In genomic region chr3:141305436-141305835, GRCh38 we compare ENCODE assay signal across 9 cellular contexts.
DNase-seq lines count a peak whose midpoint lies in the region; ATAC-seq and TF ChIP-seq lines count a peak whose summit lies in the region.
"Had no signal": no experiment of that assay in that cellular context is flagged by ENCODE, and none has a peak within 500 bp of the region (broad histone marks: within the 10 kb centered on the region; RNA-seq: fewer than 3 reads in every experiment).

No MANE protein-coding gene starts in this region.

- H3K27ac ChIP-seq in PC-3 (ENCODE audit: low read length) (no peak overlapping the region), smooth muscle cell (ENCODE audit: low read depth) (no peak overlapping the region)

- H3K4me1 ChIP-seq in PC-3 (ENCODE audit: insufficient read depth, low read length), result peaks cover 4% of the 10 kb centered on the region; the same call in 1 of the 2 replicates
- no peaks in the 10 kb centered on the region for H3K4me1 ChIP-seq in smooth muscle cell (ENCODE audit: low read depth)

- DNase-seq in AG20443 (ENCODE audit: low spot score) (peak; percentile 35), GM12864 (ENCODE audit: low read depth) (no peak), PC-3 (peak; percentile 37), foreskin melanocyte (peak; percentile 53), smooth muscle cell (lab: John Stamatoyannopoulos, UW; ENCODE audit: unreplicated experiment) (no peak)
- DNase-seq: NCI-H510A had no signal

- POLR2A ChIA-PET in PC-3 (lab: Charles Lee; ENCODE audit: unreplicated experiment), result no interaction called here

- H2AFZ ChIP-seq in PC-3 (ENCODE audit: low read length) (no peak overlapping the region), smooth muscle cell (ENCODE audit: low read depth) (no peak overlapping the region)

- ATAC-seq in PC-3, result peak; percentile 15; the same call in 1 of the 2 replicates
- ATAC-seq in GM19023 (IDR thresholded peaks at IDR 0.05; ENCODE audit: unreplicated experiment), result no peak
- no peak for ATAC-seq in HG03135 (IDR thresholded peaks at IDR 0.05; ENCODE audit: unreplicated experiment)
- ATAC-seq in GM21447 (IDR thresholded peaks at IDR 0.05; ENCODE audit: unreplicated experiment), result no peak

- CTCF ChIA-PET in PC-3 (lab: Charles Lee), result interaction anchor here (0.6 to 1.3 kb wide), 3 partner anchors 40 to 221 kb away, joined by 3 to 7 read pairs (median 4); no protein-coding TSS in a partner anchor

- H3K27me3 ChIP-seq in PC-3 (ENCODE audit: low read length) (no peaks in the 10 kb centered on the region), smooth muscle cell (ENCODE audit: low read depth) (no peaks in the 10 kb centered on the region)

- H4K20me1 ChIP-seq in PC-3 (ENCODE audit: low read length), result no peaks in the 10 kb centered on the region
- no peaks in the 10 kb centered on the region for H4K20me1 ChIP-seq in smooth muscle cell (ENCODE audit: low read depth)

- TF ChIP-seq CTCF in GM12864 (IDR thresholded peaks at IDR 0.05; ENCODE audit: low read depth, low read length, missing control alignments) (peak; percentile 25), PC-3 (conservative IDR thresholded peaks at IDR 0.05; ENCODE audit: low read depth, low read length) (no peak), smooth muscle cell (IDR thresholded peaks at IDR 0.05; ENCODE audit: borderline replicate concordance, insufficient read depth, poor library complexity, severe bottlenecking) (no peak)

- H3F3A ChIP-seq in PC-3 (ENCODE audit: low read length, unreplicated experiment) (no peaks in the 10 kb centered on the region), smooth muscle cell (ENCODE audit: low read depth) (no peaks in the 10 kb centered on the region)

- no TSS peak for BruUV-seq in PC-3 (replicated peaks; lab: Mats Ljungman, UMichigan)

- H3K4me2 ChIP-seq in PC-3 (ENCODE audit: low read length) (no peak overlapping the region), smooth muscle cell (no peak overlapping the region)

- H3K9me3 ChIP-seq in PC-3 (ENCODE audit: low read length), result no peaks in the 10 kb centered on the region
- no peaks in the 10 kb centered on the region for H3K9me3 ChIP-seq in smooth muscle cell (replicated peaks; ENCODE audit: low read depth)

- no peaks in the 10 kb centered on the region for H3K9me2 ChIP-seq in PC-3 (replicated peaks; ENCODE audit: low read length)

- no peaks in the 10 kb centered on the region for H3K36me3 ChIP-seq in PC-3 (ENCODE audit: low read depth, low read length)
- no peaks in the 10 kb centered on the region for H3K36me3 ChIP-seq in smooth muscle cell (ENCODE audit: low read depth)

- no peaks in the 10 kb centered on the region for H3K79me2 ChIP-seq in PC-3 (ENCODE audit: low read length)
- no peaks in the 10 kb centered on the region for H3K79me2 ChIP-seq in smooth muscle cell (ENCODE audit: low read depth)

- intact Hi-C loops in PC-3 (cut with micrococcal nuclease), result no loop called here

- H3K4me3 ChIP-seq in GM12864 (ENCODE audit: low read depth, low read length) (no peak overlapping the region), PC-3 (ENCODE audit: low read length) (no peak overlapping the region), smooth muscle cell (no peak overlapping the region)

- no peak overlapping the region for H3K9ac ChIP-seq in PC-3 (ENCODE audit: low read length)
- H3K9ac ChIP-seq in smooth muscle cell (ENCODE audit: low read depth), result no peak overlapping the region

Comparison
In these comparisons a context has a peak if more than half of its experiments do, and no peak if none do; other contexts are left out.
1. DNase-seq: peak in AG20443 (single experiment), PC-3 (single experiment) and foreskin melanocyte (single experiment); none in GM12864 (single experiment) and smooth muscle cell (single experiment).